In genomic region chr14:21475767-21476525, GRCh38 we compare ENCODE assay signal across 1 cellular context.
TF ChIP-seq lines count a peak whose summit lies in the region.

No MANE protein-coding gene starts in this region.

TF ChIP-seq in SK-N-SH, 30 proteins besides CTCF, POLR2A, EP300 and RAD21 (continued from another document):
- TF ChIP-seq, protein P1, sequence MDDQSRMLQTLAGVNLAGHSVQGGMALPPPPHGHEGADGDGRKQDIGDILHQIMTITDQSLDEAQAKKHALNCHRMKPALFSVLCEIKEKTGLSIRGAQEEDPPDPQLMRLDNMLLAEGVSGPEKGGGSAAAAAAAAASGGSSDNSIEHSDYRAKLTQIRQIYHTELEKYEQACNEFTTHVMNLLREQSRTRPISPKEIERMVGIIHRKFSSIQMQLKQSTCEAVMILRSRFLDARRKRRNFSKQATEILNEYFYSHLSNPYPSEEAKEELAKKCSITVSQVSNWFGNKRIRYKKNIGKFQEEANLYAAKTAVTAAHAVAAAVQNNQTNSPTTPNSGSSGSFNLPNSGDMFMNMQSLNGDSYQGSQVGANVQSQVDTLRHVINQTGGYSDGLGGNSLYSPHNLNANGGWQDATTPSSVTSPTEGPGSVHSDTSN (IDR thresholded peaks at IDR 0.05), result no peak
- TF ChIP-seq CHD2 (IDR thresholded peaks at IDR 0.05; ENCODE audit: low read length, partially characterized antibody) (no peak), MEF2A (IDR thresholded peaks at IDR 0.05; ENCODE audit: borderline replicate concordance, low read depth) (no peak), RXRA (IDR thresholded peaks at IDR 0.05; ENCODE audit: borderline replicate concordance, low read depth) (no peak), IRF3 (IDR thresholded peaks at IDR 0.05; ENCODE audit: low read depth, low read length) (no peak)
TF ChIP-seq in SK-N-SH: peak in this region for 0.
